Comparison of ENCODE assay signal across 9 cellular contexts in the genomic region with DNA sequence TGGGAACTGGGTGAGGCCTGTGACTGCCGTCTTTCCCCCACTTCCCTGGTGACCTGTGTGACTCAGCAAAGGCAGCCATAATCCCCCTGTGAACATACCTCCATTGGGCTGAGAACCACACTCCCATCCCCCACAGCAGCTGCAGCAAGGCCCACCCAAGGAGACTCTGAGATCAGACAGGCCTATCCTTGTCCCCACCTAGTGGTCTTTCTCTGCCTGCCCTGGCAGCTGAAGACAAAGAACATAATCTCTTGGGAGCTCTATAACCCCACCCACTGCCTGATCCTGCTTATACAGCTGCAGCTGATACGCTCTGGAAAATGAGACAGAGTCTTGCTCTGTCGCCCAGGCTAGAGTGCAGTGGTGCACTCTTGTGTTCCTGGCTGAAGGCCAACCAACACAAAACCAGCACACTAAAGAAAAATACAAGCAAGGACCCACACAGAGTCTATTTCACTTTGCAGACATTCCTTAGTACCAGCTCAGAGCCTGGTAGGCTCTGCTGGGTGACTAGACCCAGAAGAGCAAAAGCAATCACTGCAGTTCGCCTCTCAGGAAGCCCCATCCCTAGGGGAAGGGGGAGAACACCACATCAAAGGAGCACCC.
DNase-seq lines count a peak whose midpoint lies in the region; ATAC-seq, FAIRE-seq and TF ChIP-seq lines count a peak whose summit lies in the region.
"Had no signal": no experiment of that assay in that cellular context is flagged by ENCODE, and none has a peak within 500 bp of the region (broad histone marks: within the 10 kb centered on the region; RNA-seq: fewer than 3 reads in every experiment).

No MANE protein-coding gene starts in this region.

- no peak overlapping the region for H3K4me2 ChIP-seq in HepG2 (ENCODE audit: low read depth, low read length)

- TF ChIP-seq CTCF in HepG2 (CRISPR knock-in tag; IDR thresholded peaks at IDR 0.05) (no peak), right lobe of liver (IDR thresholded peaks at IDR 0.05) (no peak), fibroblast of pulmonary artery (IDR thresholded peaks at IDR 0.05; ENCODE audit: low read length, missing control alignments) (no peak)

- no peaks in the 10 kb centered on the region for H3K27me3 ChIP-seq in HepG2 (ENCODE audit: control insufficient read depth in 1 of 2, insufficient read depth in 2 of 2, low read length in 2 of 2)
- H3K27me3 ChIP-seq in right lobe of liver, result no peaks in the 10 kb centered on the region

- intact Hi-C loops in HepG2 (cut with micrococcal nuclease; ENCODE audit: unreplicated experiment) (no loop called here), right lobe of liver (cut with DNase I) (no loop called here)

- ATAC-seq in HepG2, result peak; percentile 78
- no peak for ATAC-seq in right lobe of liver
- no peak for ATAC-seq in HG03196 (IDR thresholded peaks at IDR 0.05; ENCODE audit: unreplicated experiment)
- no peak for ATAC-seq in HG03469 (IDR thresholded peaks at IDR 0.05; ENCODE audit: unreplicated experiment)

- H2AFZ ChIP-seq in HepG2 (ENCODE audit: low read length), result no peak overlapping the region

- 0% methylated on average over 4 of the region's 4 CpGs for WGBS in HepG2 (ENCODE audit: low lambda C conversion rate)
- 72% methylated on average over 3 of the region's 4 CpGs for WGBS in right lobe of liver (ENCODE audit: insufficient coverage, low coverage, low lambda C conversion rate, missing lambda C conversion rate)

- no peaks in the 10 kb centered on the region for H3K9me3 ChIP-seq in HepG2 (ENCODE audit: low read length)
- H3K9me3 ChIP-seq in right lobe of liver, result no peaks in the 10 kb centered on the region

- no peak overlapping the region for H3K9ac ChIP-seq in HepG2 (ENCODE audit: insufficient read depth, low read depth, low read length)

- FAIRE-seq in HepG2 (lab: Jason Lieb, UNC), result no peak
- no peak for FAIRE-seq in urothelium cell line (lab: Jason Lieb, UNC)

- POLR2A ChIA-PET in HepG2 (lab: Yijun Ruan, JAX), result no interaction called here

- no peak overlapping the region for H3K27ac ChIP-seq in HepG2 (ENCODE audit: extremely low read length, insufficient read depth, low read length)
- H3K27ac ChIP-seq in right lobe of liver, result no peak overlapping the region
- H3K27ac ChIP-seq: C4-2B had no signal

- H3K4me3 ChIP-seq in HepG2 (replicated peaks in 1 of 3; ENCODE audit: insufficient read depth in 1 of 3, low read depth in 2 of 3, low read length in 3 of 3) (no peak overlapping the region), right lobe of liver (no peak overlapping the region), fibroblast of pulmonary artery (replicated peaks; ENCODE audit: low read depth, low read length) (no peak overlapping the region)

- BruUV-seq in HepG2 (replicated peaks; lab: Mats Ljungman, UMichigan), result no TSS peak

- H3K4me1 ChIP-seq in HepG2 (ENCODE audit: insufficient read depth, low read length), result no peaks in the 10 kb centered on the region
- no peaks in the 10 kb centered on the region for H3K4me1 ChIP-seq in right lobe of liver

- H3K36me3 ChIP-seq in HepG2 (replicated peaks in 1 of 2; ENCODE audit: control insufficient read depth in 1 of 2, insufficient read depth in 2 of 2, low read length in 2 of 2) (no peaks in the 10 kb centered on the region), right lobe of liver (no peaks in the 10 kb centered on the region)

- CTCF ChIA-PET in HepG2 (lab: Yijun Ruan, JAX; ENCODE audit: low intra/inter-chr PET ratio, low total read pairs), result no interaction called here

- TF ChIP-seq EP300 in HepG2 (IDR thresholded peaks at IDR 0.05; ENCODE audit: low read depth in 2 of 2, low read length in 2 of 2) (no peak), HepG2 (CRISPR knock-in tag; IDR thresholded peaks at IDR 0.05; ENCODE audit: borderline replicate concordance) (no peak)

- H3K79me2 ChIP-seq in HepG2 (ENCODE audit: insufficient read depth, low read length), result no peaks in the 10 kb centered on the region

- no peaks in the 10 kb centered on the region for H4K20me1 ChIP-seq in HepG2 (ENCODE audit: insufficient read depth, low read length)

- DNase-seq in HepG2 (ENCODE audit: low spot score) (peak; percentile 7), right lobe of liver (no peak), NCI-H82 treated with DMSO at 0.1 percent for 48 hours (lab: John Stamatoyannopoulos, UW; ENCODE audit: unreplicated experiment) (peak; percentile 72), fibroblast of pulmonary artery (ENCODE audit: low read depth) (peak; percentile 17), urothelium cell line (ENCODE audit: low spot score) (peak; percentile 64), G401 (ENCODE audit: low spot score) (no peak)

- TF ChIP-seq POLR2A in HepG2 (IDR thresholded peaks at IDR 0.05; ENCODE audit: insufficient read depth in 1 of 2, low read depth in 2 of 2, low read length in 2 of 2) (no peak), right lobe of liver (IDR thresholded peaks at IDR 0.05) (no peak)

- TF ChIP-seq RAD21 in HepG2 (CRISPR knock-in tag; IDR thresholded peaks at IDR 0.05), result no peak

- in situ Hi-C loops in HepG2 (cut with HindIII; ENCODE audit: extremely low pct_ligation_motif_present, low pct_unique_long_range_greater_than_20kb) (no loop called here), G401 (cut with HindIII; ENCODE audit: low sequenced_read_pairs) (no loop called here)

TF ChIP-seq in HepG2, 621 proteins besides CTCF, POLR2A, EP300 and RAD21 (continues in another document):
- TF ChIP-seq ZNF331 (CRISPR knock-in tag; IDR thresholded peaks at IDR 0.05) (no peak), ELF1 (CRISPR knock-in tag; IDR thresholded peaks at IDR 0.05) (no peak), ZNF761 (CRISPR knock-in tag; conservative IDR thresholded peaks at IDR 0.05) (no peak), HOXA3 (CRISPR knock-in tag; IDR thresholded peaks at IDR 0.05) (no peak), MED8 (CRISPR knock-in tag; IDR thresholded peaks at IDR 0.05; ENCODE audit: insufficient replicate concordance) (no peak), ZNF678 (CRISPR knock-in tag; IDR thresholded peaks at IDR 0.05) (no peak), ZFP82 (CRISPR knock-in tag; IDR thresholded peaks at IDR 0.05; ENCODE audit: borderline replicate concordance) (no peak)
- TF ChIP-seq, protein P1, sequence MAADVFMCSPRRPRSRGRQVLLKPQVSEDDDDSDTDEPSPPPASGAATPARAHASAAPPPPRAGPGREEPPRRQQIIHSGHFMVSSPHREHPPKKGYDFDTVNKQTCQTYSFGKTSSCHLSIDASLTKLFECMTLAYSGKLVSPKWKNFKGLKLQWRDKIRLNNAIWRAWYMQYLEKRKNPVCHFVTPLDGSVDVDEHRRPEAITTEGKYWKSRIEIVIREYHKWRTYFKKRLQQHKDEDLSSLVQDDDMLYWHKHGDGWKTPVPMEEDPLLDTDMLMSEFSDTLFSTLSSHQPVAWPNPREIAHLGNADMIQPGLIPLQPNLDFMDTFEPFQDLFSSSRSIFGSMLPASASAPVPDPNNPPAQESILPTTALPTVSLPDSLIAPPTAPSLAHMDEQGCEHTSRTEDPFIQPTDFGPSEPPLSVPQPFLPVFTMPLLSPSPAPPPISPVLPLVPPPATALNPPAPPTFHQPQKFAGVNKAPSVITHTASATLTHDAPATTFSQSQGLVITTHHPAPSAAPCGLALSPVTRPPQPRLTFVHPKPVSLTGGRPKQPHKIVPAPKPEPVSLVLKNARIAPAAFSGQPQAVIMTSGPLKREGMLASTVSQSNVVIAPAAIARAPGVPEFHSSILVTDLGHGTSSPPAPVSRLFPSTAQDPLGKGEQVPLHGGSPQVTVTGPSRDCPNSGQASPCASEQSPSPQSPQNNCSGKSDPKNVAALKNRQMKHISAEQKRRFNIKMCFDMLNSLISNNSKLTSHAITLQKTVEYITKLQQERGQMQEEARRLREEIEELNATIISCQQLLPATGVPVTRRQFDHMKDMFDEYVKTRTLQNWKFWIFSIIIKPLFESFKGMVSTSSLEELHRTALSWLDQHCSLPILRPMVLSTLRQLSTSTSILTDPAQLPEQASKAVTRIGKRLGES (CRISPR knock-in tag; IDR thresholded peaks at IDR 0.05; ENCODE audit: borderline replicate concordance), result no peak
- TF ChIP-seq, protein P2, sequence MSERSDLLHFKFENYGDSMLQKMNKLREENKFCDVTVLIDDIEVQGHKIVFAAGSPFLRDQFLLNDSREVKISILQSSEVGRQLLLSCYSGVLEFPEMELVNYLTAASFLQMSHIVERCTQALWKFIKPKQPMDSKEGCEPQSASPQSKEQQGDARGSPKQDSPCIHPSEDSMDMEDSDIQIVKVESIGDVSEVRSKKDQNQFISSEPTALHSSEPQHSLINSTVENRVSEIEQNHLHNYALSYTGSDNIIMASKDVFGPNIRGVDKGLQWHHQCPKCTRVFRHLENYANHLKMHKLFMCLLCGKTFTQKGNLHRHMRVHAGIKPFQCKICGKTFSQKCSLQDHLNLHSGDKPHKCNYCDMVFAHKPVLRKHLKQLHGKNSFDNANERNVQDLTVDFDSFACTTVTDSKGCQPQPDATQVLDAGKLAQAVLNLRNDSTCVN (CRISPR knock-in tag; IDR thresholded peaks at IDR 0.05; ENCODE audit: borderline replicate concordance), result no peak
- TF ChIP-seq, protein P3, sequence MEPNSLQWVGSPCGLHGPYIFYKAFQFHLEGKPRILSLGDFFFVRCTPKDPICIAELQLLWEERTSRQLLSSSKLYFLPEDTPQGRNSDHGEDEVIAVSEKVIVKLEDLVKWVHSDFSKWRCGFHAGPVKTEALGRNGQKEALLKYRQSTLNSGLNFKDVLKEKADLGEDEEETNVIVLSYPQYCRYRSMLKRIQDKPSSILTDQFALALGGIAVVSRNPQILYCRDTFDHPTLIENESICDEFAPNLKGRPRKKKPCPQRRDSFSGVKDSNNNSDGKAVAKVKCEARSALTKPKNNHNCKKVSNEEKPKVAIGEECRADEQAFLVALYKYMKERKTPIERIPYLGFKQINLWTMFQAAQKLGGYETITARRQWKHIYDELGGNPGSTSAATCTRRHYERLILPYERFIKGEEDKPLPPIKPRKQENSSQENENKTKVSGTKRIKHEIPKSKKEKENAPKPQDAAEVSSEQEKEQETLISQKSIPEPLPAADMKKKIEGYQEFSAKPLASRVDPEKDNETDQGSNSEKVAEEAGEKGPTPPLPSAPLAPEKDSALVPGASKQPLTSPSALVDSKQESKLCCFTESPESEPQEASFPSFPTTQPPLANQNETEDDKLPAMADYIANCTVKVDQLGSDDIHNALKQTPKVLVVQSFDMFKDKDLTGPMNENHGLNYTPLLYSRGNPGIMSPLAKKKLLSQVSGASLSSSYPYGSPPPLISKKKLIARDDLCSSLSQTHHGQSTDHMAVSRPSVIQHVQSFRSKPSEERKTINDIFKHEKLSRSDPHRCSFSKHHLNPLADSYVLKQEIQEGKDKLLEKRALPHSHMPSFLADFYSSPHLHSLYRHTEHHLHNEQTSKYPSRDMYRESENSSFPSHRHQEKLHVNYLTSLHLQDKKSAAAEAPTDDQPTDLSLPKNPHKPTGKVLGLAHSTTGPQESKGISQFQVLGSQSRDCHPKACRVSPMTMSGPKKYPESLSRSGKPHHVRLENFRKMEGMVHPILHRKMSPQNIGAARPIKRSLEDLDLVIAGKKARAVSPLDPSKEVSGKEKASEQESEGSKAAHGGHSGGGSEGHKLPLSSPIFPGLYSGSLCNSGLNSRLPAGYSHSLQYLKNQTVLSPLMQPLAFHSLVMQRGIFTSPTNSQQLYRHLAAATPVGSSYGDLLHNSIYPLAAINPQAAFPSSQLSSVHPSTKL (CRISPR knock-in tag; IDR thresholded peaks at IDR 0.05), result no peak

Comparison
In these comparisons a context has a peak if more than half of its experiments do, and no peak if none do; other contexts are left out.
1. DNase-seq: peak in HepG2 (single experiment), NCI-H82 treated with DMSO at 0.1 percent for 48 hours (single experiment), fibroblast of pulmonary artery (single experiment) and urothelium cell line (single experiment); none in right lobe of liver (0 of 3) and G401 (single experiment).